Comparison of ENCODE assay signal across 8 cellular contexts in genomic region chr19:46602392-46603194, GRCh38. TPM values are rescaled to one million over a fixed set of nuclear protein-coding genes. Genes with fewer than 3 reads are reported as not detected.
DNase-seq lines count a peak whose midpoint lies in the region; ATAC-seq and TF ChIP-seq lines count a peak whose summit lies in the region.

No MANE protein-coding gene starts in this region.

- peaks cover 18% of the 10 kb centered on the region for H3K4me1 ChIP-seq in HUES6 (ENCODE audit: control insufficient read depth, insufficient read depth, low read length)

- H3K27ac ChIP-seq in 22Rv1, result peak overlapping the region; percentile 96
- no peak overlapping the region for H3K27ac ChIP-seq in HUES6 (ENCODE audit: low read depth, low read length)

- H3K27me3 ChIP-seq in HUES6 (ENCODE audit: control insufficient read depth, insufficient read depth, low read length), result no peaks in the 10 kb centered on the region

- H3K4me3 ChIP-seq in HUES6 (ENCODE audit: low read depth, low read length), result peak overlapping the region; percentile 92

- peaks cover 24% of the 10 kb centered on the region for H3K36me3 ChIP-seq in HUES6 (ENCODE audit: control insufficient read depth, insufficient read depth, low read length)

- H3K9me3 ChIP-seq in HUES6 (ENCODE audit: control insufficient read depth, insufficient read depth, low read depth, low read length), result no peaks in the 10 kb centered on the region

- ATAC-seq in GM21786 (IDR thresholded peaks at IDR 0.05; ENCODE audit: unreplicated experiment), result no peak
- no peak for ATAC-seq in GM19035 (IDR thresholded peaks at IDR 0.05; ENCODE audit: unreplicated experiment)

- H3K9ac ChIP-seq in HUES6 (ENCODE audit: low read length), result peak overlapping the region; percentile 55

- TF ChIP-seq CTCF in 22Rv1 (IDR thresholded peaks at IDR 0.05), result no peak

- DNase-seq in activated naive CD8-positive, alpha-beta T cell treated with anti-CD3 and anti-CD28 coated beads, Interleukin-2, amount 50 U/mL, for 16 hours (ENCODE audit: low read depth, low spot score), result peak; percentile 36
- DNase-seq in islet precursor cell, result peak; percentile 54
- DNase-seq in stimulated activated CD4-positive, alpha-beta T cell treated with anti-CD3 and anti-CD28 coated beads, Interleukin-15, amount 100 ng/mL, for 24 hours, result peak; percentile 81
- DNase-seq in occipital lobe (lab: John Stamatoyannopoulos, UW), result no peak

RNA-seq across cellular contexts. Expression of gene CALM3, which starts 1.5 kb away (rescaled TPM):
- total RNA-seq in occipital lobe, result 224 TPM

RNA-seq across cellular contexts. Expression of gene PTGIR, which starts 22.3 kb away (rescaled TPM):
- total RNA-seq in occipital lobe, result not detected

RNA-seq across cellular contexts. Expression of gene GNG8, which starts 33.4 kb away (rescaled TPM):
- total RNA-seq in occipital lobe, result not detected

RNA-seq across cellular contexts. Expression of gene DACT3, which starts 58.4 kb away (rescaled TPM):
- total RNA-seq in occipital lobe, result 14.5 TPM
